ENCODE assay signal across 36 cellular contexts in the genomic region with DNA sequence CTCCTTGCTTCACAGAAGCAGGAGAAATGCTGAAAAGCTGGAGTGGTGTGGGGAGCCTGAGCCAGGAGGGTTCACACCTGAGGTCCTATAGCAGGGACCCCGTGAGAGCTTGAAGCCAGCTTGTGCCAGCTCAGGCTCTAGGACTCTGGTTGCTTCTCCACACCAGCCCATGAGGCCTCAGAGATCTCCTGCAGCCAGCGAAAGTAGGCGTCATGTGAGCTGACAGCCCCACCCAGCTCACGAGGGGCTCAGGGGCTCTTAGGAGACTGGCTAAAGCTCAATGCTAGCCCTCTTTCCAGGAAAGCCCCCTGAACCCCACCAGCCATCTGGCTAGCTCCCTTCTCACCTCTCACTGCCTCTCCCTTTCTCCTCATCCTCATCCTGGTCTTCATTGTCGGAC. TPM values are rescaled to one million over a fixed set of nuclear protein-coding genes. Genes with fewer than 3 reads are reported as not detected.
"Had no signal": no experiment of that assay in that cellular context is flagged by ENCODE, and none has a peak within 500 bp of the region (broad histone marks: within the 10 kb centered on the region; RNA-seq: fewer than 3 reads in every experiment).

No MANE protein-coding gene starts in this region.

- H3K27me3 Mint-ChIP-seq: activated CD4-positive, alpha-beta T cell treated with anti-CD3 and anti-CD28 coated beads, Interleukin-2, amount 10 ng/mL, durations not matched to agents 24 days and 14 days had no signal

- H3K9me3 ChIP-seq: adrenal gland, body of pancreas, breast epithelium had no signal

- H3K27me3 ChIP-seq: adrenal gland, body of pancreas, brain microvascular endothelial cell, breast epithelium had no signal

- H3K36me3 ChIP-seq: adrenal gland, brain microvascular endothelial cell, breast epithelium had no signal

- H3K4me1 ChIP-seq: adrenal gland, body of pancreas, breast epithelium had no signal

- H3K4me3 Mint-ChIP-seq: activated B cell treated with CpG ODN at 0.5 μM for 24 hours; activated CD4-positive, alpha-beta memory T cell treated with anti-CD3 and anti-CD28 coated beads for 36 hours; activated CD4-positive, alpha-beta T cell treated with anti-CD3 and anti-CD28 coated beads, Interleukin-2, amount 10 ng/mL, durations not matched to agents 24 days and 14 days; activated CD8-positive, alpha-beta T cell treated with anti-CD3 and anti-CD28 coated beads for 36 hours; activated naive CD4-positive, alpha-beta T cell treated with anti-CD3 and anti-CD28 coated beads for 36 hours; activated naive CD8-positive, alpha-beta T cell treated with anti-CD3 and anti-CD28 coated beads for 36 hours; activated T-cell treated with anti-CD3 and anti-CD28 coated beads, Interleukin-2, amount 50 U/mL, for 4 hours; activated T-cell treated with anti-CD3 and anti-CD28 coated beads, Interleukin-2, amount 50 U/mL, for 72 hours; activated T-helper 1 cell treated with anti-CD3 and anti-CD28 coated beads, Interleukin-12 subunit alpha, Interleukin-12 subunit beta, Interleukin-2, Interleukin-4 antibody, amounts not matched to agents 30 ng/mL and 10 ng/mL and 1 ng/mL, durations not matched to agents 14 hours and 24 hours and 36 hours; activated T-helper 17 cell treated with anti-CD3 and anti-CD28 coated beads, Interleukin-2, amount 50 U/mL, for 72 hours; T-helper 1 cell treated with Interleukin-12 subunit alpha and Interleukin-12 subunit beta and Interleukin-4 antibody, amounts not matched to agents 30 μg/mL and 1 μg/mL, for 36 hours; T-helper 2 cell treated with Interferon-gamma antibody and Interleukin-4, amounts not matched to agents 5 μg/mL and 100 μg/mL, for 36 hours had no signal

- ATAC-seq: activated CD8-positive, alpha-beta T cell treated with anti-CD3 and anti-CD28 coated beads for 36 hours; activated naive CD4-positive, alpha-beta T cell treated with anti-CD3 and anti-CD28 coated beads, Interleukin-2, amount 50 U/mL, for 72 hours; activated T-cell treated with anti-CD3 and anti-CD28 coated beads, Interleukin-2, amount 50 U/mL, for 4 hours; activated T-cell treated with anti-CD3 and anti-CD28 coated beads, Interleukin-2, amount 50 U/mL, for 72 hours; activated T-helper 17 cell treated with anti-CD3 and anti-CD28 coated beads, Interleukin-2, amount 50 U/mL, for 72 hours; body of pancreas had no signal

- DNase-seq: activated B cell treated with CpG ODN at 0.5 μM for 24 hours; activated CD4-positive, alpha-beta memory T cell treated with anti-CD3 and anti-CD28 coated beads for 36 hours; activated CD4-positive, alpha-beta T cell treated with anti-CD3 and anti-CD28 coated beads for 4 hours; activated CD4-positive, alpha-beta T cell treated with anti-CD3 and anti-CD28 coated beads, Interleukin-2, amount 10 ng/mL, durations not matched to agents 24 days and 14 days; activated CD4-positive, alpha-beta T cell treated with anti-CD3 and anti-CD28 coated beads, Interleukin-2, amount 50 U/mL, for 1 hour; activated CD4-positive, alpha-beta T cell treated with anti-CD3 and anti-CD28 coated beads, Interleukin-2, amount 50 U/mL, for 4 hours; activated CD4-positive, CD25-positive, alpha-beta regulatory T cell treated with anti-CD3 and anti-CD28 coated beads, Interleukin-2, amount 50 U/mL, for 72 hours; activated CD8-positive, alpha-beta memory T cell treated with anti-CD3 and anti-CD28 coated beads, Interleukin-2, amount 50 U/mL, for 4 hours; activated CD8-positive, alpha-beta T cell treated with anti-CD3 and anti-CD28 coated beads for 36 hours; activated effector memory CD4-positive, alpha-beta T cell treated with anti-CD3 and anti-CD28 coated beads, Interleukin-2, amount 50 U/mL, for 16 hours; activated gamma-delta T cell treated with Interleukin-2 at 50 U/mL for 16 hours; activated naive CD4-positive, alpha-beta T cell; activated naive CD4-positive, alpha-beta T cell treated with anti-CD3 and anti-CD28 coated beads for 36 hours; activated naive CD4-positive, alpha-beta T cell treated with anti-CD3 and anti-CD28 coated beads, Interleukin-2, amount 50 U/mL, for 16 hours; activated naive CD8-positive, alpha-beta T cell treated with anti-CD3 and anti-CD28 coated beads for 36 hours; activated T-cell treated with anti-CD3 and anti-CD28 coated beads for 4 hours; activated T-cell treated with anti-CD3 and anti-CD28 coated beads, Interleukin-2, amount 50 U/mL, for 1 hour; activated T-cell treated with anti-CD3 and anti-CD28 coated beads, Interleukin-2, amount 50 U/mL, for 4 hours; activated T-cell treated with anti-CD3 and anti-CD28 coated beads, Interleukin-2, amount 50 U/mL, for 72 hours; adrenal gland; amniotic stem cell; aorta; body of pancreas; brain microvascular endothelial cell; central memory CD4-positive, alpha-beta T cell; SW 1271; T-helper 1 cell; T-helper 2 cell; T-helper 9 cell had no signal

- H3K27ac Mint-ChIP-seq: activated B cell treated with CpG ODN at 0.5 μM for 24 hours; activated CD4-positive, alpha-beta memory T cell treated with anti-CD3 and anti-CD28 coated beads for 36 hours; activated CD4-positive, alpha-beta T cell treated with anti-CD3 and anti-CD28 coated beads, Interleukin-2, amount 10 ng/mL, durations not matched to agents 24 days and 14 days; activated CD8-positive, alpha-beta T cell treated with anti-CD3 and anti-CD28 coated beads for 36 hours; activated naive CD4-positive, alpha-beta T cell treated with anti-CD3 and anti-CD28 coated beads for 36 hours; activated naive CD4-positive, alpha-beta T cell treated with anti-CD3 and anti-CD28 coated beads, Interleukin-2, amount 50 U/mL, for 72 hours; activated naive CD8-positive, alpha-beta T cell treated with anti-CD3 and anti-CD28 coated beads for 36 hours; activated T-cell treated with anti-CD3 and anti-CD28 coated beads, Interleukin-2, amount 50 U/mL, for 72 hours; activated T-helper 1 cell treated with anti-CD3 and anti-CD28 coated beads, Interleukin-12 subunit alpha, Interleukin-12 subunit beta, Interleukin-2, Interleukin-4 antibody, amounts not matched to agents 30 ng/mL and 10 ng/mL and 1 ng/mL, durations not matched to agents 14 hours and 24 hours and 36 hours; activated T-helper 17 cell treated with anti-CD3 and anti-CD28 coated beads, Interleukin-2, amount 50 U/mL, for 72 hours; T-helper 1 cell treated with Interleukin-12 subunit alpha and Interleukin-12 subunit beta and Interleukin-4 antibody, amounts not matched to agents 30 μg/mL and 1 μg/mL, for 36 hours; T-helper 2 cell treated with Interferon-gamma antibody and Interleukin-4, amounts not matched to agents 5 μg/mL and 100 μg/mL, for 36 hours had no signal

- H3K4me1 Mint-ChIP-seq: activated B cell treated with CpG ODN at 0.5 μM for 24 hours; activated CD4-positive, alpha-beta T cell treated with anti-CD3 and anti-CD28 coated beads, Interleukin-2, amount 10 ng/mL, durations not matched to agents 24 days and 14 days; activated naive CD8-positive, alpha-beta T cell treated with anti-CD3 and anti-CD28 coated beads for 36 hours; activated T-helper 17 cell treated with anti-CD3 and anti-CD28 coated beads, Interleukin-2, amount 50 U/mL, for 72 hours had no signal

- H3K9me3 Mint-ChIP-seq: activated B cell treated with CpG ODN at 0.5 μM for 24 hours; activated CD4-positive, alpha-beta memory T cell treated with anti-CD3 and anti-CD28 coated beads for 36 hours; activated CD4-positive, alpha-beta T cell treated with anti-CD3 and anti-CD28 coated beads, Interleukin-2, amount 10 ng/mL, durations not matched to agents 24 days and 14 days; activated CD8-positive, alpha-beta T cell treated with anti-CD3 and anti-CD28 coated beads for 36 hours; activated naive CD4-positive, alpha-beta T cell treated with anti-CD3 and anti-CD28 coated beads for 36 hours; activated naive CD4-positive, alpha-beta T cell treated with anti-CD3 and anti-CD28 coated beads, Interleukin-2, amount 50 U/mL, for 72 hours; activated naive CD8-positive, alpha-beta T cell treated with anti-CD3 and anti-CD28 coated beads for 36 hours; activated T-cell treated with anti-CD3 and anti-CD28 coated beads, Interleukin-2, amount 50 U/mL, for 4 hours; activated T-cell treated with anti-CD3 and anti-CD28 coated beads, Interleukin-2, amount 50 U/mL, for 72 hours; activated T-helper 1 cell treated with anti-CD3 and anti-CD28 coated beads, Interleukin-12 subunit alpha, Interleukin-12 subunit beta, Interleukin-2, Interleukin-4 antibody, amounts not matched to agents 30 ng/mL and 10 ng/mL and 1 ng/mL, durations not matched to agents 14 hours and 24 hours and 36 hours; activated T-helper 17 cell treated with anti-CD3 and anti-CD28 coated beads, Interleukin-2, amount 50 U/mL, for 72 hours; T-helper 1 cell treated with Interleukin-12 subunit alpha and Interleukin-12 subunit beta and Interleukin-4 antibody, amounts not matched to agents 30 μg/mL and 1 μg/mL, for 36 hours; T-helper 2 cell treated with Interferon-gamma antibody and Interleukin-4, amounts not matched to agents 5 μg/mL and 100 μg/mL, for 36 hours had no signal

- H3K4me3 ChIP-seq: adrenal gland, body of pancreas, breast epithelium had no signal

- H3K27ac ChIP-seq: adrenal gland, body of pancreas, brain microvascular endothelial cell, breast epithelium, VCaP had no signal

- H3K36me3 Mint-ChIP-seq: activated CD4-positive, alpha-beta memory T cell treated with anti-CD3 and anti-CD28 coated beads for 36 hours; activated naive CD4-positive, alpha-beta T cell treated with anti-CD3 and anti-CD28 coated beads, Interleukin-2, amount 50 U/mL, for 72 hours; activated naive CD8-positive, alpha-beta T cell treated with anti-CD3 and anti-CD28 coated beads for 36 hours had no signal

RNA-seq across cellular contexts. Expression of a gene that starts 16.9 kb away (rescaled TPM):
- total RNA-seq: activated B cell treated with CpG ODN at 0.5 μM for 24 hours; activated CD4-positive, alpha-beta T cell treated with anti-CD3 and anti-CD28 coated beads, Interleukin-2, amount 10 ng/mL, durations not matched to agents 24 days and 14 days; activated naive CD4-positive, alpha-beta T cell treated with anti-CD3 and anti-CD28 coated beads, Interleukin-2, amount 50 U/mL, for 72 hours; activated T-helper 1 cell treated with anti-CD3 and anti-CD28 coated beads, Interleukin-12 subunit alpha, Interleukin-12 subunit beta, Interleukin-2, Interleukin-4 antibody, amounts not matched to agents 30 ng/mL and 10 ng/mL and 1 ng/mL, durations not matched to agents 14 hours and 24 hours and 36 hours had no signal

RNA-seq across cellular contexts. Expression of a gene that starts 45.7 kb away (rescaled TPM):
- total RNA-seq: activated CD4-positive, alpha-beta T cell treated with anti-CD3 and anti-CD28 coated beads, Interleukin-2, amount 10 ng/mL, durations not matched to agents 24 days and 14 days had no signal
